ENCODE assay signal across 17 cellular contexts in genomic region chr3:6571448-6571847, GRCh38.
DNase-seq lines count a peak whose midpoint lies in the region; ATAC-seq, FAIRE-seq and TF ChIP-seq lines count a peak whose summit lies in the region.
"Had no signal": no experiment of that assay in that cellular context is flagged by ENCODE, and none has a peak within 500 bp of the region (broad histone marks: within the 10 kb centered on the region; RNA-seq: fewer than 3 reads in every experiment).

No MANE protein-coding gene starts in this region.

- TF ChIP-seq RAD21 in HepG2 (CRISPR knock-in tag; IDR thresholded peaks at IDR 0.05): no peak

- H3K27ac Mint-ChIP-seq in nephron progenitor cell: peak overlapping the region; percentile 6
- H3K27ac Mint-ChIP-seq: B cell; CD8-positive, alpha-beta T cell; GM23338; IgD-negative memory B cell had no signal

- no peak overlapping the region for H3K4ac ChIP-seq in mesendoderm (ENCODE audit: low read depth, low read length)

- TF ChIP-seq EP300 in HepG2 (IDR thresholded peaks at IDR 0.05; ENCODE audit: low read depth in 2 of 2, low read length in 2 of 2) (no peak), HepG2 (CRISPR knock-in tag; IDR thresholded peaks at IDR 0.05; ENCODE audit: borderline replicate concordance) (no peak)

- no peaks in the 10 kb centered on the region for H3K36me3 ChIP-seq in HepG2 (replicated peaks in 1 of 2; ENCODE audit: control insufficient read depth in 1 of 2, insufficient read depth in 2 of 2, low read length in 2 of 2)
- no peaks in the 10 kb centered on the region for H3K36me3 ChIP-seq in right lobe of liver
- no peaks in the 10 kb centered on the region for H3K36me3 ChIP-seq in OCI-LY3 (replicated peaks; ENCODE audit: low read depth, low read length)
- no peaks in the 10 kb centered on the region for H3K36me3 ChIP-seq in mesendoderm (ENCODE audit: control insufficient read depth, insufficient read depth, low read length)
- H3K36me3 ChIP-seq: BLaER1 treated with 17β-estradiol and CSF1 and Interleukin-3, amounts not matched to agents 10 nM and 100 nM had no signal

- H2BK5ac ChIP-seq in mesendoderm (ENCODE audit: low read length): no peak overlapping the region

- TF ChIP-seq POLR2A in HepG2 (IDR thresholded peaks at IDR 0.05; ENCODE audit: insufficient read depth in 1 of 2, low read depth in 2 of 2, low read length in 2 of 2) (no peak), right lobe of liver (IDR thresholded peaks at IDR 0.05) (no peak)

- no peaks in the 10 kb centered on the region for H3K79me1 ChIP-seq in mesendoderm (ENCODE audit: low read length)

- no peak overlapping the region for H3K56ac ChIP-seq in mesendoderm (ENCODE audit: low read length)

- no peaks in the 10 kb centered on the region for H3K79me2 ChIP-seq in HepG2 (ENCODE audit: insufficient read depth, low read length)
- no peaks in the 10 kb centered on the region for H3K79me2 ChIP-seq in OCI-LY3 (ENCODE audit: low read length)
- no peaks in the 10 kb centered on the region for H3K79me2 ChIP-seq in mesendoderm (ENCODE audit: control insufficient read depth, insufficient read depth, low read length)

- H4K8ac ChIP-seq in mesendoderm (ENCODE audit: low read depth, low read length): no peak overlapping the region

- H3K27me3 Mint-ChIP-seq in nephron progenitor cell (ENCODE audit: low read depth, poor library complexity): no peaks in the 10 kb centered on the region
- H3K27me3 Mint-ChIP-seq: B cell, IgD-negative memory B cell had no signal

- H3K4me3 ChIP-seq in HepG2 (replicated peaks in 1 of 3; ENCODE audit: insufficient read depth in 1 of 3, low read depth in 2 of 3, low read length in 3 of 3): no peak overlapping the region
- no peak overlapping the region for H3K4me3 ChIP-seq in right lobe of liver
- no peak overlapping the region for H3K4me3 ChIP-seq in OCI-LY3 (ENCODE audit: low read length)
- no peak overlapping the region for H3K4me3 ChIP-seq in mesendoderm (ENCODE audit: low read length)
- H3K4me3 ChIP-seq: BLaER1 treated with 17β-estradiol and CSF1 and Interleukin-3, amounts not matched to agents 10 nM and 100 nM; GM23338 had no signal

- POLR2A ChIA-PET in HepG2 (lab: Yijun Ruan, JAX): no interaction called here

- WGBS in HepG2 (ENCODE audit: low lambda C conversion rate): 2% methylated on average over 3 of the region's 3 CpGs
- WGBS in right lobe of liver (ENCODE audit: insufficient coverage, low coverage, low lambda C conversion rate, missing lambda C conversion rate): 43% methylated on average over 3 of the region's 3 CpGs
- WGBS in mesendoderm (ENCODE audit: extremely low coverage, insufficient coverage, low lambda C conversion rate): no CpG with 5 or more reads among the region's 3 CpGs

- no peaks in the 10 kb centered on the region for H3K9me3 Mint-ChIP-seq in nephron progenitor cell

- H4K5ac ChIP-seq in mesendoderm (ENCODE audit: low read length): no peak overlapping the region

- H3K27me3 ChIP-seq in HepG2 (ENCODE audit: control insufficient read depth in 1 of 2, insufficient read depth in 2 of 2, low read length in 2 of 2) (no peaks in the 10 kb centered on the region), right lobe of liver (no peaks in the 10 kb centered on the region), OCI-LY3 (ENCODE audit: low read depth, low read length) (no peaks in the 10 kb centered on the region), mesendoderm (ENCODE audit: insufficient read depth, low read length, poor library complexity) (no peaks in the 10 kb centered on the region)
- H3K27me3 ChIP-seq: BLaER1 treated with 17β-estradiol and CSF1 and Interleukin-3, amounts not matched to agents 10 nM and 100 nM had no signal

- no peak overlapping the region; the same call in 1 of the 2 replicates for H3K4me2 ChIP-seq in HepG2 (ENCODE audit: low read depth, low read length)
- H3K4me2 ChIP-seq in OCI-LY3 (ENCODE audit: low read length): no peak overlapping the region
- H3K4me2 ChIP-seq in mesendoderm (ENCODE audit: low read length): no peak overlapping the region
- H3K4me2 ChIP-seq: GM23338 had no signal

- H2AK5ac ChIP-seq in mesendoderm (ENCODE audit: low read length): no peak overlapping the region

- H3K4me3 Mint-ChIP-seq in nephron progenitor cell: no peak overlapping the region
- H3K4me3 Mint-ChIP-seq: B cell; CD8-positive, alpha-beta T cell; GM23338; IgD-negative memory B cell had no signal

- H3K36me3 Mint-ChIP-seq in nephron progenitor cell (ENCODE audit: low read depth): no peaks in the 10 kb centered on the region
- H3K36me3 Mint-ChIP-seq: CD8-positive, alpha-beta T cell; IgD-negative memory B cell had no signal

- H2BK120ac ChIP-seq in mesendoderm (ENCODE audit: low read depth, low read length): no peak overlapping the region

- ATAC-seq in HepG2: peak; percentile 60; the same call in 1 of the 3 replicates
- ATAC-seq in right lobe of liver: no peak
- ATAC-seq: CD8-positive, alpha-beta T cell; GM23338 had no signal

- H3K23ac ChIP-seq in mesendoderm (ENCODE audit: low read length): no peak overlapping the region

- H2BK15ac ChIP-seq in mesendoderm (replicated peaks; ENCODE audit: low read depth): no peak overlapping the region

- no peaks in the 10 kb centered on the region for H3K4me1 Mint-ChIP-seq in nephron progenitor cell
- H3K4me1 Mint-ChIP-seq: B cell, GM23338, IgD-negative memory B cell had no signal

- H4K20me1 ChIP-seq in HepG2 (ENCODE audit: insufficient read depth, low read length) (no peaks in the 10 kb centered on the region), OCI-LY3 (ENCODE audit: insufficient read depth, low read length) (no peaks in the 10 kb centered on the region)
- H4K20me1 ChIP-seq: BLaER1 treated with 17β-estradiol and CSF1 and Interleukin-3, amounts not matched to agents 10 nM and 100 nM had no signal

- intact Hi-C loops in HepG2 (cut with micrococcal nuclease; ENCODE audit: unreplicated experiment) (no loop called here), right lobe of liver (cut with DNase I) (no loop called here)

- no TSS peak for BruUV-seq in HepG2 (replicated peaks; lab: Mats Ljungman, UMichigan)

- no peak for FAIRE-seq in HepG2 (lab: Jason Lieb, UNC)
- FAIRE-seq: D721Med, H54 had no signal

- H3K4me1 ChIP-seq in HepG2 (ENCODE audit: insufficient read depth, low read length) (no peaks in the 10 kb centered on the region; the same call in 1 of the 2 replicates), right lobe of liver (no peaks in the 10 kb centered on the region), OCI-LY3 (ENCODE audit: low read length) (no peaks in the 10 kb centered on the region), mesendoderm (ENCODE audit: control insufficient read depth, low read depth, low read length) (no peaks in the 10 kb centered on the region)
- H3K4me1 ChIP-seq: Caco-2 had no signal

- CTCF ChIA-PET in HepG2 (lab: Yijun Ruan, JAX; ENCODE audit: low intra/inter-chr PET ratio, low total read pairs): no interaction called here

- in situ Hi-C loops in HepG2 (cut with HindIII; ENCODE audit: extremely low pct_ligation_motif_present, low pct_unique_long_range_greater_than_20kb): no loop called here

- H3K18ac ChIP-seq in mesendoderm (ENCODE audit: low read length): no peak overlapping the region

- H3K9me3 ChIP-seq in HepG2 (ENCODE audit: low read length): peaks cover 71% of the 10 kb centered on the region
- no peaks in the 10 kb centered on the region for H3K9me3 ChIP-seq in right lobe of liver
- H3K9me3 ChIP-seq in OCI-LY3 (ENCODE audit: insufficient read depth, low read length): no peaks in the 10 kb centered on the region
- H3K9me3 ChIP-seq: BLaER1 treated with 17β-estradiol and CSF1 and Interleukin-3, amounts not matched to agents 10 nM and 100 nM; Caco-2 had no signal

- H3K9ac ChIP-seq in HepG2 (ENCODE audit: insufficient read depth, low read depth, low read length): no peak overlapping the region
- no peak overlapping the region for H3K9ac ChIP-seq in OCI-LY3 (ENCODE audit: low read length)
- no peak overlapping the region for H3K9ac ChIP-seq in mesendoderm (ENCODE audit: low read length)
- H3K9ac ChIP-seq: BLaER1 treated with 17β-estradiol and CSF1 and Interleukin-3, amounts not matched to agents 10 nM and 100 nM had no signal

- no peak for TF ChIP-seq CTCF in HepG2 (CRISPR knock-in tag; IDR thresholded peaks at IDR 0.05)
- no peak for TF ChIP-seq CTCF in right lobe of liver (IDR thresholded peaks at IDR 0.05)
- no peak for TF ChIP-seq CTCF in OCI-LY3 (IDR thresholded peaks at IDR 0.05; ENCODE audit: low read depth, low read length)
- no peak for TF ChIP-seq CTCF in nephron progenitor cell (IDR thresholded peaks at IDR 0.05)

- DNase-seq in HepG2 (ENCODE audit: low spot score) (peak; percentile 2), right lobe of liver (no peak), nephron progenitor cell (no peak), mesendoderm (no peak), COLO829 (ENCODE audit: low spot score) (no peak)
- DNase-seq: Caco-2; CD8-positive, alpha-beta T cell; DMS79 treated with DMSO at 0.1 percent for 48 hours; GF-D8; HCEC 1CT had no signal

- H2AFZ ChIP-seq in HepG2 (ENCODE audit: low read length): no peak overlapping the region
- peak overlapping the region; percentile 40; the same call in 1 of the 2 replicates for H2AFZ ChIP-seq in OCI-LY3 (ENCODE audit: low read depth, low read length)
- H2AFZ ChIP-seq: GM23338 had no signal

- H3K27ac ChIP-seq in HepG2 (ENCODE audit: extremely low read length, insufficient read depth, low read length) (no peak overlapping the region), right lobe of liver (no peak overlapping the region), OCI-LY3 (ENCODE audit: low read length) (no peak overlapping the region), mesendoderm (ENCODE audit: low read depth, low read length) (no peak overlapping the region)

TF ChIP-seq in HepG2, 621 proteins besides CTCF, POLR2A, EP300 and RAD21 (continues in another document):
- TF ChIP-seq ZNF124 (CRISPR knock-in tag; IDR thresholded peaks at IDR 0.05): no peak
- TF ChIP-seq GABPA (IDR thresholded peaks at IDR 0.05; ENCODE audit: low read depth, low read length): no peak
- peak; percentile 71 for TF ChIP-seq GABPA (CRISPR knock-in tag; IDR thresholded peaks at IDR 0.05; ENCODE audit: low read depth)
- 0 out of 2 replicates have a peak, but pooled peaks have one; percentile 15 for TF ChIP-seq FOXP4 (CRISPR knock-in tag; IDR thresholded peaks at IDR 0.05)
